Comparison of ENCODE assay signal across 13 cellular contexts in genomic region chr15:97652700-97653167, GRCh38.
DNase-seq lines count a peak whose midpoint lies in the region; ATAC-seq and TF ChIP-seq lines count a peak whose summit lies in the region.
"Had no signal": no experiment of that assay in that cellular context is flagged by ENCODE, and none has a peak within 500 bp of the region (broad histone marks: within the 10 kb centered on the region; RNA-seq: fewer than 3 reads in every experiment).

No MANE protein-coding gene starts in this region.

- TF ChIP-seq CTCF in SK-N-SH (IDR thresholded peaks at IDR 0.05) (no peak), WTC11 (IDR thresholded peaks at IDR 0.05) (no peak), transverse colon (IDR thresholded peaks at IDR 0.05) (no peak)

- CTCF ChIA-PET in SK-N-SH (lab: Yijun Ruan, JAX) = interaction anchor here (0.7 kb wide), 1 partner anchor 426 kb away, joined by 4 read pairs; no protein-coding TSS in a partner anchor
- CTCF ChIA-PET in WTC11 (lab: Charles Lee) = no interaction called here

- peak; percentile 1 for DNase-seq in SK-N-SH
- peak; percentile 50 for DNase-seq in WTC11 (ENCODE audit: low spot score)
- peak; percentile 69 for DNase-seq in islet precursor cell
- peak; percentile 18 for DNase-seq in transverse colon
- no peak for DNase-seq in GM03348 (ENCODE audit: low spot score)
- no peak for DNase-seq in HPDE6-E6E7 (ENCODE audit: extremely low spot score)
- DNase-seq: activated T-cell treated with anti-CD3 and anti-CD28 coated beads, Interleukin-2, amount 50 U/mL, for 1 hour had no signal

- no peak overlapping the region for H3K27ac ChIP-seq in SK-N-SH (ENCODE audit: low read depth in 2 of 2, low read length in 1 of 2)
- H3K27ac ChIP-seq in transverse colon = no peak overlapping the region
- H3K27ac ChIP-seq: upper lobe of left lung had no signal

- H3K9me3 ChIP-seq in SK-N-SH (no peaks in the 10 kb centered on the region), transverse colon (no peaks in the 10 kb centered on the region)
- H3K9me3 ChIP-seq: upper lobe of left lung had no signal

- H3K9ac ChIP-seq in SK-N-SH = no peak overlapping the region

- H3F3A ChIP-seq in SK-N-SH (replicated peaks; ENCODE audit: insufficient read depth) = no peaks in the 10 kb centered on the region

- in situ Hi-C loops in transverse colon (cut with MboI; ENCODE audit: low pct_ligation_motif_present in 1 of 4, low pct_unique_long_range_greater_than_20kb in 1 of 4, low sequenced_read_pairs in 3 of 4) = no loop called here

- no peaks in the 10 kb centered on the region for H3K9me3 Mint-ChIP-seq in WTC11

- H3K79me2 ChIP-seq in SK-N-SH (ENCODE audit: insufficient read depth) = no peaks in the 10 kb centered on the region

- ATAC-seq in SK-N-SH treated with all-trans-retinoic acid at 6 μM for 48 hours = no peak
- peak; percentile 83 for ATAC-seq in WTC11
- ATAC-seq in GM21390 (IDR thresholded peaks at IDR 0.05; ENCODE audit: unreplicated experiment) = no peak
- ATAC-seq: HCT116 had no signal

- TF ChIP-seq EP300 in SK-N-SH (IDR thresholded peaks at IDR 0.05; ENCODE audit: borderline replicate concordance in 1 of 2, low read depth in 1 of 2, low read length in 1 of 2) = no peak
- TF ChIP-seq EP300 in transverse colon (IDR thresholded peaks at IDR 0.05; ENCODE audit: low read depth) = no peak

- intact Hi-C loops in transverse colon (cut with DNase I; ENCODE audit: low total_unique reads) = no loop called here

- no peaks in the 10 kb centered on the region for H3K9me2 ChIP-seq in SK-N-SH

- H3K36me3 ChIP-seq in SK-N-SH (replicated peaks in 1 of 2; ENCODE audit: control insufficient read depth in 1 of 2, insufficient read depth in 2 of 2, low read length in 1 of 2) (no peaks in the 10 kb centered on the region), transverse colon (no peaks in the 10 kb centered on the region)
- H3K36me3 ChIP-seq: upper lobe of left lung had no signal

- H3K4me1 ChIP-seq in SK-N-SH (ENCODE audit: control insufficient read depth in 1 of 2, insufficient read depth in 2 of 2, low read depth in 1 of 2, low read length in 1 of 2) (no peaks in the 10 kb centered on the region; a peak in 1 of 4 replicates), transverse colon (peaks cover 0 to 12% (median 2%) of the 10 kb centered on the region in 4 donors)
- H3K4me1 ChIP-seq: upper lobe of left lung had no signal

- H3K4me2 ChIP-seq in SK-N-SH = peak overlapping the region; percentile 15; the same call in 1 of the 2 replicates

- no peak for TF ChIP-seq RAD21 in SK-N-SH (IDR thresholded peaks at IDR 0.05; ENCODE audit: low read length)

- 4% methylated on average over 24 of the region's 32 CpGs for WGBS in SK-N-SH (ENCODE audit: low lambda C conversion rate)
- 15 to 47% methylated on average over 13 to 32 of the region's 32 CpGs for WGBS in transverse colon (ENCODE audit: low coverage in 1 of 2), 2 donors

- H3K4me3 ChIP-seq in SK-N-SH (ENCODE audit: low read depth in 2 of 2, low read length in 1 of 2) (no peak overlapping the region), transverse colon (peak overlapping the region in 2 of 4 donors; percentile 3 to 41)
- H3K4me3 ChIP-seq: upper lobe of left lung had no signal

- peaks cover 35% of the 10 kb centered on the region for H3K4me1 Mint-ChIP-seq in WTC11

- no peak for TF ChIP-seq POLR2A in transverse colon (IDR thresholded peaks at IDR 0.05)

- POLR2A ChIA-PET in SK-N-SH (lab: Yijun Ruan, JAX) = no interaction called here
- POLR2A ChIA-PET in WTC11 (lab: Charles Lee) = no interaction called here

- H4K20me1 ChIP-seq in SK-N-SH (ENCODE audit: insufficient read depth) = no peaks in the 10 kb centered on the region

- H2AFZ ChIP-seq in SK-N-SH (ENCODE audit: low read depth) = no peak overlapping the region

- H3K4me3 Mint-ChIP-seq in WTC11 = peak overlapping the region; percentile 68
- H3K4me3 Mint-ChIP-seq: dendritic cell treated with granulocyte-macrophage colony-stimulating factor and Interleukin-4, amounts not matched to agents 40 ng/mL and 50 ng/mL, for 4 days; IgD-negative memory B cell had no signal

- peaks cover 29% of the 10 kb centered on the region for H3K27me3 Mint-ChIP-seq in WTC11 (ENCODE audit: low read depth)
- H3K27me3 Mint-ChIP-seq: IgD-negative memory B cell had no signal

- H3K27me3 ChIP-seq in SK-N-SH (ENCODE audit: insufficient read depth) (no peaks in the 10 kb centered on the region), transverse colon (peaks cover 21% of the 10 kb centered on the region)
- H3K27me3 ChIP-seq: upper lobe of left lung had no signal

- no peak overlapping the region for H3K27ac Mint-ChIP-seq in WTC11
- H3K27ac Mint-ChIP-seq: dendritic cell treated with granulocyte-macrophage colony-stimulating factor and Interleukin-4, amounts not matched to agents 40 ng/mL and 50 ng/mL, for 4 days; IgD-negative memory B cell had no signal

- no peaks in the 10 kb centered on the region for H3K36me3 Mint-ChIP-seq in WTC11
- H3K36me3 Mint-ChIP-seq: IgD-negative memory B cell had no signal

TF ChIP-seq in SK-N-SH, 30 proteins besides CTCF, POLR2A, EP300 and RAD21 (continues in another document):
- no peak for TF ChIP-seq PBX3 (IDR thresholded peaks at IDR 0.05)
- TF ChIP-seq GATA2 (CRISPR knock-in tag; IDR thresholded peaks at IDR 0.05) = no peak
- TF ChIP-seq TAF1 (IDR thresholded peaks at IDR 0.05; ENCODE audit: borderline replicate concordance, low read depth, low read length) = no peak
- no peak for TF ChIP-seq FOXJ3 (CRISPR knock-in tag; IDR thresholded peaks at IDR 0.05)
- no peak for TF ChIP-seq USF1 (IDR thresholded peaks at IDR 0.05; ENCODE audit: borderline replicate concordance, low read depth)
- no peak for TF ChIP-seq YY1 (IDR thresholded peaks at IDR 0.05; ENCODE audit: low read depth)

TF ChIP-seq in SK-N-SH treated with all-trans-retinoic acid at 6 μM for 48 hours, 23 proteins besides CTCF, POLR2A, EP300 and RAD21 (continues in another document):
- TF ChIP-seq CREB5 (CRISPR knock-in tag; IDR thresholded peaks at IDR 0.05; ENCODE audit: low read depth) (no peak), GLIS3 (CRISPR knock-in tag; IDR thresholded peaks at IDR 0.05) (no peak), BACH2 (CRISPR knock-in tag; IDR thresholded peaks at IDR 0.05; ENCODE audit: borderline replicate concordance) (no peak), ESRRG (CRISPR knock-in tag; IDR thresholded peaks at IDR 0.05) (no peak), SNAI2 (CRISPR knock-in tag; IDR thresholded peaks at IDR 0.05) (no peak)

TF ChIP-seq in WTC11, 78 proteins besides CTCF, POLR2A, EP300 and RAD21:
- TF ChIP-seq, protein P1, sequence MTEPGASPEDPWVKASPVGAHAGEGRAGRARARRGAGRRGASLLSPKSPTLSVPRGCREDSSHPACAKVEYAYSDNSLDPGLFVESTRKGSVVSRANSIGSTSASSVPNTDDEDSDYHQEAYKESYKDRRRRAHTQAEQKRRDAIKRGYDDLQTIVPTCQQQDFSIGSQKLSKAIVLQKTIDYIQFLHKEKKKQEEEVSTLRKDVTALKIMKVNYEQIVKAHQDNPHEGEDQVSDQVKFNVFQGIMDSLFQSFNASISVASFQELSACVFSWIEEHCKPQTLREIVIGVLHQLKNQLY (CRISPR knock-in tag; IDR thresholded peaks at IDR 0.05) = no peak
- TF ChIP-seq TCF7 (CRISPR knock-in tag; IDR thresholded peaks at IDR 0.05; ENCODE audit: low read depth) = no peak
- no peak for TF ChIP-seq ZNF121 (CRISPR knock-in tag; IDR thresholded peaks at IDR 0.05)
- TF ChIP-seq, protein P2, sequence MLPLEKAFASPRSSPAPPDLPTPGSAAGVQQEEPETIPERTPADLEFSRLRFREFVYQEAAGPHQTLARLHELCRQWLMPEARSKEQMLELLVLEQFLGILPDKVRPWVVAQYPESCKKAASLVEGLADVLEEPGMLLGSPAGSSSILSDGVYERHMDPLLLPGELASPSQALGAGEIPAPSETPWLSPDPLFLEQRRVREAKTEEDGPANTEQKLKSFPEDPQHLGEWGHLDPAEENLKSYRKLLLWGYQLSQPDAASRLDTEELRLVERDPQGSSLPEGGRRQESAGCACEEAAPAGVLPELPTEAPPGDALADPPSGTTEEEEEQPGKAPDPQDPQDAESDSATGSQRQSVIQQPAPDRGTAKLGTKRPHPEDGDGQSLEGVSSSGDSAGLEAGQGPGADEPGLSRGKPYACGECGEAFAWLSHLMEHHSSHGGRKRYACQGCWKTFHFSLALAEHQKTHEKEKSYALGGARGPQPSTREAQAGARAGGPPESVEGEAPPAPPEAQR (CRISPR knock-in tag; IDR thresholded peaks at IDR 0.05) = no peak
- no peak for TF ChIP-seq HMGA2 (CRISPR knock-in tag; IDR thresholded peaks at IDR 0.05)
- TF ChIP-seq FOXP1 (CRISPR knock-in tag; IDR thresholded peaks at IDR 0.05; ENCODE audit: borderline replicate concordance) = peak; percentile 78; the same call in 1 of the 2 replicates
- TF ChIP-seq MAX (CRISPR knock-in tag; IDR thresholded peaks at IDR 0.05) = peak; percentile 72; the same call in 1 of the 2 replicates
TF ChIP-seq in WTC11: peak in this region for 2.

Comparison
In these comparisons a context has a peak if more than half of its experiments do, and no peak if none do; other contexts are left out.
1. DNase-seq: peak in SK-N-SH (single experiment), WTC11 (single experiment), islet precursor cell (single experiment) and transverse colon (single experiment); none in GM03348 (single experiment) and HPDE6-E6E7 (single experiment).
2. Of the 6 proteins assayed by ChIP-seq in both WTC11 and SK-N-SH: peak only in WTC11: MAX; only in SK-N-SH: none; in both: none; in neither: 5.